In the genomic region with DNA sequence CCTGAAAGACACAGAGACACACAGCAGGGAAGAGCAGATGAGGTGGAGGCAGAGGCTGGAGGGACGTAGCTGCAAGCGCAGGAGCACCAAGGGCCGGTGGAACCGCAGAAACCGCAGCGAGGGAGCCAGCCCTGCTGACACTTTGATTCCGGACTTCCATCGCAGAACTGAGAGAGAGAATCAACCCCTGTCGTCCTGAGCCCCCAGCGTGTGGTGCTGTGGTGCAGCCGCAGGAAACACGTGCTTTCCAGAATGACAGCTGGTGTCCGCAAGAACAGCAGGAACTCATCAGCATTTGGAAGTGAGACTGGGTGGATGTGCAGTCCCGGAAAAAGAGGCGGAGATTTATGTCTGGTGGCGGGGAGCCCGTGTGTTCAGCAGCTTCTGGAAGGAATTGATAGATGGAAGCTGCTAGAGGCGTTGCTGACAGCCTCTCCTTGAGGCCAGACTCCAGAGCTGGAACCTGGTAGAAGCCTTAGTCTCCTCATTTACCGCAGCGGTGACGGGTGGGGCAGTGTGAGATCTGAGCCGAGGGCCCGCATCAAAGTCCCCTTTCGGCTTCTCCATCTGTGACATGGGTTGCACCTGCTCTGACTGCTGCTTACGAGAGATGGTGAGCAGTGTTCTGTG, we compare ENCODE assay signal across 8 cellular contexts. TPM values are rescaled to one million over a fixed set of nuclear protein-coding genes. Genes with fewer than 3 reads are reported as not detected.
A peak's percentile ranks its signal among the peaks of the same experiment; 100 is the strongest.
DNase-seq lines count a peak whose midpoint lies in the region; ATAC-seq and TF ChIP-seq lines count a peak whose summit lies in the region.

No MANE protein-coding gene starts in this region.

- peaks cover 7% of the 10 kb centered on the region for H3K36me3 Mint-ChIP-seq in activated CD4-positive, alpha-beta T cell treated with anti-CD3 and anti-CD28 coated beads, Interleukin-2, amount 10 ng/mL, durations not matched to agents 7 days and 5 days (ENCODE audit: low read depth)
- H3K36me3 Mint-ChIP-seq in progenitor cell of endocrine pancreas (ENCODE audit: insufficient read depth), result peaks cover 7% of the 10 kb centered on the region

- POLR2A ChIA-PET in activated CD4-positive, alpha-beta T cell treated with anti-CD3 and anti-CD28 coated beads, Interleukin-2, amount 10 ng/mL, durations not matched to agents 7 days and 5 days (lab: Charles Lee), result no interaction called here

- peak overlapping the region; percentile 58 for H3K4me3 Mint-ChIP-seq in activated CD4-positive, alpha-beta T cell treated with anti-CD3 and anti-CD28 coated beads, Interleukin-2, amount 10 ng/mL, durations not matched to agents 7 days and 5 days
- H3K4me3 Mint-ChIP-seq in progenitor cell of endocrine pancreas (ENCODE audit: low read depth), result no peak overlapping the region

- intact Hi-C loops in right lobe of liver (cut with DNase I), result no loop called here

- H3K36me3 ChIP-seq in right lobe of liver, result no peaks in the 10 kb centered on the region

- H3K9me3 ChIP-seq in right lobe of liver, result peaks cover 0 to 6% (median 2%) of the 10 kb centered on the region in 4 donors

- TF ChIP-seq CTCF in GM12864 (IDR thresholded peaks at IDR 0.05; ENCODE audit: low read depth, low read length, missing control alignments), result peak; percentile 37
- peak in 3 of 4 donors; percentile 16 to 23 (median 23) for TF ChIP-seq CTCF in right lobe of liver (IDR thresholded peaks at IDR 0.05)
- no peak for TF ChIP-seq CTCF in progenitor cell of endocrine pancreas (IDR thresholded peaks at IDR 0.05; ENCODE audit: unreplicated experiment)

- no peaks in the 10 kb centered on the region for H3K4me1 ChIP-seq in right lobe of liver

- H3K27me3 ChIP-seq in right lobe of liver, result no peaks in the 10 kb centered on the region

- CTCF ChIA-PET in activated CD4-positive, alpha-beta T cell treated with anti-CD3 and anti-CD28 coated beads, Interleukin-2, amount 10 ng/mL, durations not matched to agents 7 days and 5 days (lab: Charles Lee), result interaction anchor here (1.1 to 1.3 kb wide), 2 partner anchors 13 to 27 kb away, joined by 3 to 4 read pairs; no protein-coding TSS in a partner anchor

- ATAC-seq in HG03025 (IDR thresholded peaks at IDR 0.05; ENCODE audit: low FRiP score, unreplicated experiment) (peak; percentile 61), right lobe of liver (peak; percentile 82 to 92 (median 90))

- DNase-seq in GM12864 (ENCODE audit: low read depth), result peak; percentile 62
- peak; percentile 68 for DNase-seq in NCI-H510A treated with DMSO at 0.1 percent for 48 hours (lab: John Stamatoyannopoulos, UW)
- peak; percentile 76 for DNase-seq in activated CD4-positive, alpha-beta T cell treated with anti-CD3 and anti-CD28 coated beads, Interleukin-2, amount 10 ng/mL, durations not matched to agents 7 days and 5 days
- DNase-seq in dermis blood vessel endothelial cell, result peak; percentile 59
- DNase-seq in right lobe of liver, result peak; percentile 61 to 67 (median 65)
- peak; percentile 22 to 34 for DNase-seq in stimulated activated CD8-positive, alpha-beta memory T cell treated with anti-CD3 and anti-CD28 coated beads, Interleukin-4, amount 100 ng/mL, for 1 hour (ENCODE audit: low read depth in 2 of 2, low spot score in 1 of 2)
- no peak for DNase-seq in progenitor cell of endocrine pancreas (ENCODE audit: low spot score, unreplicated experiment)

- WGBS in right lobe of liver (ENCODE audit: insufficient coverage, low coverage, low lambda C conversion rate, missing lambda C conversion rate), result 15% methylated on average over 9 of the region's 25 CpGs

- peak overlapping the region; percentile 36 for H3K4me3 ChIP-seq in GM12864 (ENCODE audit: low read depth, low read length)
- no peak overlapping the region for H3K4me3 ChIP-seq in right lobe of liver

- H3K9me3 Mint-ChIP-seq in activated CD4-positive, alpha-beta T cell treated with anti-CD3 and anti-CD28 coated beads, Interleukin-2, amount 10 ng/mL, durations not matched to agents 7 days and 5 days, result peaks cover 10% of the 10 kb centered on the region
- peaks cover 7% of the 10 kb centered on the region for H3K9me3 Mint-ChIP-seq in progenitor cell of endocrine pancreas (ENCODE audit: low read depth)

- TF ChIP-seq POLR2A in right lobe of liver (IDR thresholded peaks at IDR 0.05), result no peak

- H3K27ac ChIP-seq in right lobe of liver, result no peak overlapping the region

- peaks cover 31% of the 10 kb centered on the region for H3K27me3 Mint-ChIP-seq in activated CD4-positive, alpha-beta T cell treated with anti-CD3 and anti-CD28 coated beads, Interleukin-2, amount 10 ng/mL, durations not matched to agents 7 days and 5 days
- peaks cover 21% of the 10 kb centered on the region for H3K27me3 Mint-ChIP-seq in progenitor cell of endocrine pancreas

- H3K27ac Mint-ChIP-seq in activated CD4-positive, alpha-beta T cell treated with anti-CD3 and anti-CD28 coated beads, Interleukin-2, amount 10 ng/mL, durations not matched to agents 7 days and 5 days, result peak overlapping the region; percentile 36
- H3K27ac Mint-ChIP-seq in progenitor cell of endocrine pancreas, result no peak overlapping the region

- H3K4me1 Mint-ChIP-seq in activated CD4-positive, alpha-beta T cell treated with anti-CD3 and anti-CD28 coated beads, Interleukin-2, amount 10 ng/mL, durations not matched to agents 7 days and 5 days, result peaks cover 25% of the 10 kb centered on the region
- H3K4me1 Mint-ChIP-seq in progenitor cell of endocrine pancreas (ENCODE audit: low read depth), result no peaks in the 10 kb centered on the region

RNA-seq across cellular contexts. Expression of a gene that starts 21.9 kb away (rescaled TPM):
- 100 to 1,000 TPM; 126 to 135 TPM for total RNA-seq in activated CD4-positive, alpha-beta T cell treated with anti-CD3 and anti-CD28 coated beads, Interleukin-2, amount 10 ng/mL, durations not matched to agents 7 days and 5 days
- 205 and 277 TPM in 2 replicates for total RNA-seq in dermis blood vessel endothelial cell
- 10 to 100 TPM; 45.8 to 78.9 (median 58.0) TPM for total RNA-seq in right lobe of liver
- 178 and 180 TPM in 2 replicates for total RNA-seq in progenitor cell of endocrine pancreas

RNA-seq across cellular contexts. Expression of a gene that starts 44.4 kb away (rescaled TPM):
- total RNA-seq in activated CD4-positive, alpha-beta T cell treated with anti-CD3 and anti-CD28 coated beads, Interleukin-2, amount 10 ng/mL, durations not matched to agents 7 days and 5 days, result 10 to 100 TPM; 24.7 to 24.9 TPM
- total RNA-seq in dermis blood vessel endothelial cell (24.7 and 26.5 TPM in 2 replicates), right lobe of liver (10 to 100 TPM in 5 of 6 experiments, 1 to 10 TPM in 1; 7.5 to 17.7 (median 14.9) TPM), progenitor cell of endocrine pancreas (45.1 and 46.3 TPM in 2 replicates)

RNA-seq across cellular contexts. Expression of a gene that starts 44.7 kb away (rescaled TPM):
- total RNA-seq in activated CD4-positive, alpha-beta T cell treated with anti-CD3 and anti-CD28 coated beads, Interleukin-2, amount 10 ng/mL, durations not matched to agents 7 days and 5 days, result 10 to 100 TPM; 29.8 to 30.5 TPM
- total RNA-seq in dermis blood vessel endothelial cell (34.8 and 35.4 TPM in 2 replicates), right lobe of liver (10 to 100 TPM in 4 of 6 experiments, 1 to 10 TPM in 2; 6.5 to 11.4 (median 10.9) TPM), progenitor cell of endocrine pancreas (23.5 and 24.7 TPM in 2 replicates)
